ENCODE assay signal across 1 cellular context in the genomic region with DNA sequence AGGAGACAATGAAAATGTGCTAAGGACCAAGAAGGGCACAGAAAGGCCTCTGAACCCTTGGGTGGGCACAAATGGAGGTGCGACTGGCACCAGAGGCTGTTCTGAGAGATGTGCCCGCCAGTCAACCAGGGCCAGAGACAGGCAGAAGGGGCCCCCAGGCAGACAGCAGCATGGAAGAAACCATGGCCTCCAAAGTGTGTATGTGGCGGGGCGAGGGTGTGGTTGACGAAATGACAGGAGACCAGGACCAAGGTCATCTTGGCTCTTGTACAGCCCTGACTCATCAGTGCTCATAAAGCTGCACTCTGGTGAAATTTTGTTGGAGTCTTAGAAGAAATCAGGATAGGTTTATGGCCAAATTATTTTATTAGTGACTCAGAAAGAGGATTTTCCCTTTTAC.
TF ChIP-seq lines count a peak whose summit lies in the region.

No MANE protein-coding gene starts in this region.

TF ChIP-seq in IMR-90, 13 proteins besides CTCF, POLR2A, EP300 and RAD21:
- TF ChIP-seq MAFK (IDR thresholded peaks at IDR 0.05; ENCODE audit: low read depth, low read length) (no peak), RFX5 (IDR thresholded peaks at IDR 0.05; ENCODE audit: low read depth, low read length) (no peak), CHD1 (IDR thresholded peaks at IDR 0.05; ENCODE audit: low read depth, low read length) (no peak), SMC3 (IDR thresholded peaks at IDR 0.05; ENCODE audit: low read depth, low read length) (no peak), FOS (IDR thresholded peaks at IDR 0.05; ENCODE audit: low read depth, low read length) (peak; percentile 52; the same call in 1 of the 2 replicates), MAZ (IDR thresholded peaks at IDR 0.05; ENCODE audit: borderline replicate concordance, low read depth, low read length) (peak; percentile 40; the same call in 1 of the 2 replicates), NFE2L2 (IDR thresholded peaks at IDR 0.05; ENCODE audit: low read depth, low read length) (no peak), BHLHE40 (IDR thresholded peaks at IDR 0.05; ENCODE audit: low read depth, low read length) (no peak), RCOR1 (IDR thresholded peaks at IDR 0.05; ENCODE audit: insufficient replicate concordance, low read length) (no peak), MXI1 (IDR thresholded peaks at IDR 0.05; ENCODE audit: borderline replicate concordance, low read depth, low read length) (no peak), CEBPB (IDR thresholded peaks at IDR 0.05; ENCODE audit: low read depth, low read length) (0 out of 2 replicates have a peak, but pooled peaks have one; percentile 20)
- TF ChIP-seq, protein P1, sequence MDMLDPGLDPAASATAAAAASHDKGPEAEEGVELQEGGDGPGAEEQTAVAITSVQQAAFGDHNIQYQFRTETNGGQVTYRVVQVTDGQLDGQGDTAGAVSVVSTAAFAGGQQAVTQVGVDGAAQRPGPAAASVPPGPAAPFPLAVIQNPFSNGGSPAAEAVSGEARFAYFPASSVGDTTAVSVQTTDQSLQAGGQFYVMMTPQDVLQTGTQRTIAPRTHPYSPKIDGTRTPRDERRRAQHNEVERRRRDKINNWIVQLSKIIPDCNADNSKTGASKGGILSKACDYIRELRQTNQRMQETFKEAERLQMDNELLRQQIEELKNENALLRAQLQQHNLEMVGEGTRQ (IDR thresholded peaks at IDR 0.05; ENCODE audit: low read depth, low read length) = no peak
- TF ChIP-seq, protein P2, sequence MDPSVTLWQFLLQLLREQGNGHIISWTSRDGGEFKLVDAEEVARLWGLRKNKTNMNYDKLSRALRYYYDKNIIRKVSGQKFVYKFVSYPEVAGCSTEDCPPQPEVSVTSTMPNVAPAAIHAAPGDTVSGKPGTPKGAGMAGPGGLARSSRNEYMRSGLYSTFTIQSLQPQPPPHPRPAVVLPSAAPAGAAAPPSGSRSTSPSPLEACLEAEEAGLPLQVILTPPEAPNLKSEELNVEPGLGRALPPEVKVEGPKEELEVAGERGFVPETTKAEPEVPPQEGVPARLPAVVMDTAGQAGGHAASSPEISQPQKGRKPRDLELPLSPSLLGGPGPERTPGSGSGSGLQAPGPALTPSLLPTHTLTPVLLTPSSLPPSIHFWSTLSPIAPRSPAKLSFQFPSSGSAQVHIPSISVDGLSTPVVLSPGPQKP (IDR thresholded peaks at IDR 0.05; ENCODE audit: borderline replicate concordance, low read depth, low read length) = no peak
